ENCODE assay signal across 18 cellular contexts in genomic region chr11:104997288-104997687, GRCh38. TPM values are rescaled to one million over a fixed set of nuclear protein-coding genes. Genes with fewer than 3 reads are reported as not detected.
DNase-seq lines count a peak whose midpoint lies in the region; ATAC-seq, FAIRE-seq and TF ChIP-seq lines count a peak whose summit lies in the region.
"Had no signal": no experiment of that assay in that cellular context is flagged by ENCODE, and none has a peak within 500 bp of the region (broad histone marks: within the 10 kb centered on the region; RNA-seq: fewer than 3 reads in every experiment).

No MANE protein-coding gene starts in this region.

- no peaks in the 10 kb centered on the region for H3F3A ChIP-seq in SK-N-SH (replicated peaks; ENCODE audit: insufficient read depth)
- no peaks in the 10 kb centered on the region for H3F3A ChIP-seq in PC-3 (ENCODE audit: low read length, unreplicated experiment)

- BruUV-seq in PC-3 (replicated peaks; lab: Mats Ljungman, UMichigan) (no TSS peak), endothelial cell of umbilical vein (replicated peaks; lab: Mats Ljungman, UMichigan) (no TSS peak)

- H3K36me3 ChIP-seq in SK-N-SH (replicated peaks in 1 of 2; ENCODE audit: control insufficient read depth in 1 of 2, insufficient read depth in 2 of 2, low read length in 1 of 2) (no peaks in the 10 kb centered on the region), PC-3 (ENCODE audit: low read depth, low read length) (no peaks in the 10 kb centered on the region), endothelial cell of umbilical vein (ENCODE audit: control insufficient read depth in 2 of 2, extremely low read depth in 1 of 2, insufficient read depth in 2 of 2, low read length in 2 of 2) (no peaks in the 10 kb centered on the region), small intestine (ENCODE audit: control insufficient read depth in 2 of 2, insufficient read depth in 2 of 2, low read length in 2 of 2) (peaks cover 0 to 2% of the 10 kb centered on the region in 2 donors)
- H3K36me3 ChIP-seq: adrenal gland, esophagus squamous epithelium had no signal

- H3K9ac ChIP-seq in SK-N-SH (no peak overlapping the region), PC-3 (ENCODE audit: low read length) (no peak overlapping the region), endothelial cell of umbilical vein (replicated peaks; ENCODE audit: extremely low read depth, insufficient read depth, low read length) (no peak overlapping the region)

- H3K27ac Mint-ChIP-seq in natural killer cell: no peak overlapping the region
- H3K27ac Mint-ChIP-seq: activated CD4-positive, alpha-beta memory T cell treated with anti-CD3 and anti-CD28 coated beads for 36 hours; H9; memory B cell; stimulated activated naive CD8-positive, alpha-beta T cell treated with anti-CD3 and anti-CD28 coated beads, Interleukin-15, amount 100 ng/mL, for 72 hours had no signal

- no peaks in the 10 kb centered on the region for H4K20me1 ChIP-seq in SK-N-SH (ENCODE audit: insufficient read depth)
- H4K20me1 ChIP-seq in PC-3 (ENCODE audit: low read length): no peaks in the 10 kb centered on the region
- H4K20me1 ChIP-seq in endothelial cell of umbilical vein (replicated peaks; ENCODE audit: control insufficient read depth, extremely low read depth, insufficient read depth, low read length): no peaks in the 10 kb centered on the region

- H3K9me2 ChIP-seq in SK-N-SH: no peaks in the 10 kb centered on the region
- no peaks in the 10 kb centered on the region for H3K9me2 ChIP-seq in PC-3 (replicated peaks; ENCODE audit: low read length)

- CTCF ChIA-PET in SK-N-SH (lab: Yijun Ruan, JAX): interaction anchor here (1.0 kb wide), 1 partner anchor 388 kb away, joined by 3 read pairs; no protein-coding TSS in a partner anchor
- CTCF ChIA-PET in PC-3 (lab: Charles Lee): interaction anchor here (0.7 to 0.8 kb wide), 2 partner anchors 757 to 866 kb away, joined by 3 read pairs; no protein-coding TSS in a partner anchor
- CTCF ChIA-PET in endothelial cell of umbilical vein (lab: Charles Lee): interaction anchor here (1.0 to 1.7 kb wide), 4 partner anchors 9 to 866 kb away, joined by 3 to 5 read pairs (median 4); no protein-coding TSS in a partner anchor

- no peak for DNase-seq in SK-N-SH
- peak; percentile 71 for DNase-seq in PC-3
- DNase-seq in endothelial cell of umbilical vein (ENCODE audit: low read depth, low spot score): peak; percentile 1
- DNase-seq in small intestine: peak; percentile 21
- no peak for DNase-seq in DMS153 (lab: John Stamatoyannopoulos, UW)
- no peak for DNase-seq in natural killer cell
- no peak for DNase-seq in erythroblast (lab: John Stamatoyannopoulos, UW)
- DNase-seq: activated CD4-positive, alpha-beta memory T cell treated with anti-CD3 and anti-CD28 coated beads for 36 hours; adrenal gland; esophagus squamous epithelium; H9; NCI-H1694; stimulated activated naive CD8-positive, alpha-beta T cell treated with anti-CD3 and anti-CD28 coated beads, Interleukin-15, amount 100 ng/mL, for 72 hours had no signal

- H3K79me2 ChIP-seq in SK-N-SH (ENCODE audit: insufficient read depth) (no peaks in the 10 kb centered on the region), PC-3 (ENCODE audit: low read length) (no peaks in the 10 kb centered on the region), endothelial cell of umbilical vein (ENCODE audit: control insufficient read depth, insufficient read depth, low read length) (no peaks in the 10 kb centered on the region)

- no peak for TF ChIP-seq EP300 in SK-N-SH (IDR thresholded peaks at IDR 0.05; ENCODE audit: borderline replicate concordance in 1 of 2, low read depth in 1 of 2, low read length in 1 of 2)

- H3K9me3 ChIP-seq in SK-N-SH (no peaks in the 10 kb centered on the region), PC-3 (ENCODE audit: low read length) (no peaks in the 10 kb centered on the region), endothelial cell of umbilical vein (replicated peaks; ENCODE audit: control insufficient read depth, insufficient read depth, low read length) (no peaks in the 10 kb centered on the region), small intestine (ENCODE audit: control insufficient read depth, low read depth) (no peaks in the 10 kb centered on the region)
- H3K9me3 ChIP-seq: adrenal gland, esophagus squamous epithelium had no signal

- H3K4me2 ChIP-seq in SK-N-SH (no peak overlapping the region), PC-3 (ENCODE audit: low read length) (peak overlapping the region; percentile 36), endothelial cell of umbilical vein (ENCODE audit: insufficient read depth, low read length) (no peak overlapping the region)

- H3K27me3 ChIP-seq in SK-N-SH (ENCODE audit: insufficient read depth) (no peaks in the 10 kb centered on the region), PC-3 (ENCODE audit: low read length) (no peaks in the 10 kb centered on the region), endothelial cell of umbilical vein (ENCODE audit: control insufficient read depth in 2 of 2, insufficient read depth in 2 of 2, low read length in 2 of 2) (no peaks in the 10 kb centered on the region), small intestine (ENCODE audit: control insufficient read depth in 2 of 2, insufficient read depth in 2 of 2, low read length in 2 of 2) (no peaks in the 10 kb centered on the region)
- H3K27me3 ChIP-seq: adrenal gland, esophagus squamous epithelium had no signal

- WGBS in SK-N-SH (ENCODE audit: low lambda C conversion rate): 59% methylated on average over 6 of the region's 6 CpGs
- WGBS in small intestine, 3 donors: 58 to 78% (median 65%) methylated on average over 6 of the region's 6 CpGs

- H3K4me1 Mint-ChIP-seq in natural killer cell: peaks cover 7 to 19% of the 10 kb centered on the region in 2 donors
- H3K4me1 Mint-ChIP-seq: H9 had no signal

- H2AFZ ChIP-seq in SK-N-SH (ENCODE audit: low read depth) (no peak overlapping the region), PC-3 (ENCODE audit: low read length) (peak overlapping the region; percentile 22), endothelial cell of umbilical vein (ENCODE audit: low read depth, low read length) (no peak overlapping the region)

- POLR2A ChIA-PET in SK-N-SH (lab: Yijun Ruan, JAX) (no interaction called here), PC-3 (lab: Charles Lee; ENCODE audit: unreplicated experiment) (no interaction called here), endothelial cell of umbilical vein (lab: Charles Lee) (no interaction called here)

- H3K4me1 ChIP-seq in SK-N-SH (ENCODE audit: control insufficient read depth in 1 of 2, insufficient read depth in 2 of 2, low read depth in 1 of 2, low read length in 1 of 2) (no peaks in the 10 kb centered on the region), PC-3 (ENCODE audit: insufficient read depth, low read length) (no peaks in the 10 kb centered on the region), endothelial cell of umbilical vein (ENCODE audit: control insufficient read depth, extremely low read depth, insufficient read depth, low read length) (peaks cover 3% of the 10 kb centered on the region), small intestine (ENCODE audit: control insufficient read depth in 2 of 2, insufficient read depth in 1 of 2, low read depth in 1 of 2, low read length in 1 of 2) (no peaks in the 10 kb centered on the region)
- H3K4me1 ChIP-seq: adrenal gland, esophagus squamous epithelium had no signal

- intact Hi-C loops in PC-3 (cut with micrococcal nuclease): loop anchor here (5.0 kb wide), 2 partner anchors 205 to 865 kb away; no protein-coding TSS in a partner anchor
- intact Hi-C loops in endothelial cell of umbilical vein (cut with micrococcal nuclease): no loop called here
- intact Hi-C loops in natural killer cell (cut with micrococcal nuclease): no loop called here

- H3K27ac ChIP-seq in SK-N-SH (ENCODE audit: low read depth in 2 of 2, low read length in 1 of 2): no peak overlapping the region
- no peak overlapping the region for H3K27ac ChIP-seq in PC-3 (ENCODE audit: low read length)
- no peak overlapping the region for H3K27ac ChIP-seq in endothelial cell of umbilical vein (ENCODE audit: insufficient read depth, low read depth, low read length)
- no peak overlapping the region for H3K27ac ChIP-seq in small intestine (ENCODE audit: low read depth in 1 of 2, low read length in 1 of 2)
- H3K27ac ChIP-seq: adrenal gland, esophagus squamous epithelium had no signal

- H3K4me3 ChIP-seq in SK-N-SH (ENCODE audit: low read depth in 2 of 2, low read length in 1 of 2): no peak overlapping the region
- H3K4me3 ChIP-seq in PC-3 (ENCODE audit: low read length): no peak overlapping the region
- H3K4me3 ChIP-seq in endothelial cell of umbilical vein (replicated peaks in 1 of 3; ENCODE audit: insufficient read depth in 1 of 3, low read depth in 1 of 3, low read length in 3 of 3): no peak overlapping the region
- no peak overlapping the region for H3K4me3 ChIP-seq in small intestine (ENCODE audit: low read depth in 1 of 2, low read length in 2 of 2)
- H3K4me3 ChIP-seq: adrenal gland, esophagus squamous epithelium, K562 had no signal

- TF ChIP-seq POLR2A in endothelial cell of umbilical vein (IDR thresholded peaks at IDR 0.05; ENCODE audit: low read depth, low read length) (no peak), erythroblast (IDR thresholded peaks at IDR 0.05; ENCODE audit: low read length) (no peak)

- TF ChIP-seq RAD21 in SK-N-SH (IDR thresholded peaks at IDR 0.05; ENCODE audit: low read length): no peak; the same call in 1 of the 2 replicates

- no peaks in the 10 kb centered on the region for H3K9me3 Mint-ChIP-seq in natural killer cell
- H3K9me3 Mint-ChIP-seq: activated CD4-positive, alpha-beta memory T cell treated with anti-CD3 and anti-CD28 coated beads for 36 hours; H9; memory B cell had no signal

- H3K9me1 ChIP-seq in endothelial cell of umbilical vein (replicated peaks; ENCODE audit: control insufficient read depth, extremely low read depth, insufficient read depth, low read length): no peaks in the 10 kb centered on the region

- no peak overlapping the region for H3K4me3 Mint-ChIP-seq in natural killer cell
- H3K4me3 Mint-ChIP-seq: activated CD4-positive, alpha-beta memory T cell treated with anti-CD3 and anti-CD28 coated beads for 36 hours; H9; memory B cell; stimulated activated naive CD8-positive, alpha-beta T cell treated with anti-CD3 and anti-CD28 coated beads, Interleukin-15, amount 100 ng/mL, for 72 hours had no signal

- dilution Hi-C loops in endothelial cell of umbilical vein (cut with MboI; ENCODE audit: extremely low pct_ligation_motif_present, low sequenced_read_pairs): no loop called here

- H3K27me3 Mint-ChIP-seq in natural killer cell (ENCODE audit: low read depth in 2 of 2): no peaks in the 10 kb centered on the region
- H3K27me3 Mint-ChIP-seq: activated CD4-positive, alpha-beta memory T cell treated with anti-CD3 and anti-CD28 coated beads for 36 hours; memory B cell; stimulated activated naive CD8-positive, alpha-beta T cell treated with anti-CD3 and anti-CD28 coated beads, Interleukin-15, amount 100 ng/mL, for 72 hours had no signal

- ATAC-seq in SK-N-SH treated with all-trans-retinoic acid at 6 μM for 48 hours (no peak), PC-3 (peak; percentile 51; the same call in 1 of the 2 replicates), natural killer cell (no peak)
- ATAC-seq: K562; stimulated activated naive CD8-positive, alpha-beta T cell treated with anti-CD3 and anti-CD28 coated beads, Interleukin-15, amount 100 ng/mL, for 72 hours had no signal

- FAIRE-seq in endothelial cell of umbilical vein (lab: Jason Lieb, UNC) (no peak), small intestine (lab: Jason Lieb, UNC) (no peak)
- FAIRE-seq: colon, K562, urothelium cell line had no signal

- TF ChIP-seq CTCF in SK-N-SH (IDR thresholded peaks at IDR 0.05) (peak; percentile 17), PC-3 (conservative IDR thresholded peaks at IDR 0.05; ENCODE audit: low read depth, low read length) (peak; percentile 80), endothelial cell of umbilical vein (IDR thresholded peaks at IDR 0.05; ENCODE audit: extremely low read depth in 1 of 2, insufficient read depth in 1 of 2, low read depth in 1 of 2, low read length in 2 of 2) (no peak), natural killer cell (IDR thresholded peaks at IDR 0.05) (no peak)

- no peaks in the 10 kb centered on the region for H3K36me3 Mint-ChIP-seq in natural killer cell
- H3K36me3 Mint-ChIP-seq: activated CD4-positive, alpha-beta memory T cell treated with anti-CD3 and anti-CD28 coated beads for 36 hours; memory B cell had no signal

RNA-seq across cellular contexts. Expression of gene CASP5, which starts 25.7 kb away (rescaled TPM):
- polyA plus RNA-seq in SK-N-SH (2012; rRNA removed): not detected in 2 replicates
- not detected in 2 replicates for polyA plus RNA-seq in SK-N-SH (2012; cell fraction: cytosol; rRNA removed)
- polyA plus RNA-seq in SK-N-SH (2012; cell fraction: nucleus; rRNA removed): not detected in 2 replicates
- not detected in 2 replicates for total RNA-seq in PC-3 (2014; rRNA removed)
- not detected in 2 replicates for total RNA-seq in endothelial cell of umbilical vein
- not detected in 2 replicates for polyA plus RNA-seq in endothelial cell of umbilical vein
- not detected in 2 replicates for polyA plus RNA-seq in endothelial cell of umbilical vein (2011; cell fraction: cytosol; rRNA removed)
- polyA plus RNA-seq in endothelial cell of umbilical vein (2011; cell fraction: nucleus; rRNA removed): not detected in 2 replicates
- not detected in 2 replicates for polyA plus RNA-seq in endothelial cell of umbilical vein (2012)
- not detected in 2 replicates for polyA minus RNA-seq in endothelial cell of umbilical vein
- not detected for polyA minus RNA-seq in endothelial cell of umbilical vein (2011; cell fraction: cytosol; rRNA and poly(A)+ RNA removed)
- polyA minus RNA-seq in endothelial cell of umbilical vein (2011; cell fraction: nucleus; rRNA and poly(A)+ RNA removed): not detected in 2 replicates
- polyA plus RNA-seq in small intestine: 10 to 100 TPM in 1 of 3 donors, 1 to 10 TPM in 2; 4.7 to 15.1 (median 7.0) TPM
- total RNA-seq in natural killer cell: 1 to 10 TPM; 1.1 to 1.6 (median 1.3) TPM
- total RNA-seq: activated CD4-positive, alpha-beta memory T cell treated with anti-CD3 and anti-CD28 coated beads for 36 hours; H9; K562 had no signal
- polyA plus RNA-seq: K562 had no signal

RNA-seq across cellular contexts. Expression of gene CASP4, which starts 28.9 kb away (rescaled TPM):
- 9.1 and 13.6 TPM in 2 replicates for polyA plus RNA-seq in SK-N-SH (2012; rRNA removed)
- polyA plus RNA-seq in SK-N-SH (2012; cell fraction: cytosol; rRNA removed): 11.3 and 12.8 TPM in 2 replicates
- polyA plus RNA-seq in SK-N-SH (2012; cell fraction: nucleus; rRNA removed): 5.2 and 8.4 TPM in 2 replicates
- 38.5 and 40.9 TPM in 2 replicates for total RNA-seq in PC-3 (2014; rRNA removed)
- total RNA-seq in endothelial cell of umbilical vein: 77.4 and 83.1 TPM in 2 replicates
- polyA plus RNA-seq in endothelial cell of umbilical vein: 85.4 and 89.1 TPM in 2 replicates
- polyA plus RNA-seq in endothelial cell of umbilical vein (2011; cell fraction: cytosol; rRNA removed): 120 and 122 TPM in 2 replicates
- 81.4 and 150 TPM in 2 replicates for polyA plus RNA-seq in endothelial cell of umbilical vein (2011; cell fraction: nucleus; rRNA removed)
- polyA plus RNA-seq in endothelial cell of umbilical vein (2012): 116 and 155 TPM in 2 replicates
- polyA minus RNA-seq in endothelial cell of umbilical vein: 74.2 and 79.6 TPM in 2 replicates
- polyA minus RNA-seq in endothelial cell of umbilical vein (2011; cell fraction: cytosol; rRNA and poly(A)+ RNA removed): 25.9 TPM
- 46.5 and 57.4 TPM in 2 replicates for polyA minus RNA-seq in endothelial cell of umbilical vein (2011; cell fraction: nucleus; rRNA and poly(A)+ RNA removed)
- polyA plus RNA-seq in small intestine: 100 to 1,000 TPM in 1 of 3 donors, 10 to 100 TPM in 2; 82.8 to 113 (median 86.8) TPM
- total RNA-seq in natural killer cell: 100 to 1,000 TPM; 132 to 156 (median 149) TPM
- total RNA-seq: H9 had no signal

RNA-seq across cellular contexts. Expression of gene CASP1, which starts 37.7 kb away (rescaled TPM):
- 0.06 TPM in 1 of 2 replicates, not detected in the other for polyA plus RNA-seq in SK-N-SH (2012; rRNA removed)
- polyA plus RNA-seq in SK-N-SH (2012; cell fraction: cytosol; rRNA removed): 0.03 and 0.04 TPM in 2 replicates
- polyA plus RNA-seq in SK-N-SH (2012; cell fraction: nucleus; rRNA removed): 0.05 TPM in 1 of 2 replicates, not detected in the other
- 0.33 TPM in 1 of 2 replicates, not detected in the other for total RNA-seq in PC-3 (2014; rRNA removed)
- total RNA-seq in endothelial cell of umbilical vein: 6.2 and 12.4 TPM in 2 replicates
- polyA plus RNA-seq in endothelial cell of umbilical vein: 1.4 and 1.8 TPM in 2 replicates
- 1.4 and 1.8 TPM in 2 replicates for polyA plus RNA-seq in endothelial cell of umbilical vein (2011; cell fraction: cytosol; rRNA removed)
- 2.8 and 3.1 TPM in 2 replicates for polyA plus RNA-seq in endothelial cell of umbilical vein (2011; cell fraction: nucleus; rRNA removed)
- 10.7 and 11.9 TPM in 2 replicates for polyA plus RNA-seq in endothelial cell of umbilical vein (2012)
- 1.3 and 1.5 TPM in 2 replicates for polyA minus RNA-seq in endothelial cell of umbilical vein
- polyA minus RNA-seq in endothelial cell of umbilical vein (2011; cell fraction: cytosol; rRNA and poly(A)+ RNA removed): 11.9 TPM
- 2.5 TPM in 2 replicates for polyA minus RNA-seq in endothelial cell of umbilical vein (2011; cell fraction: nucleus; rRNA and poly(A)+ RNA removed)
- 100 to 1,000 TPM in 2 of 3 donors, 10 to 100 TPM in 1; 69.3 to 392 (median 102) TPM for polyA plus RNA-seq in small intestine
- 100 to 1,000 TPM in 1 of 3 donors, 10 to 100 TPM in 2; 89.3 to 117 (median 93.8) TPM for total RNA-seq in natural killer cell
- total RNA-seq: H9, K562 had no signal
- polyA plus RNA-seq: K562 had no signal

RNA-seq across cellular contexts. Expression of gene CARD16, which starts 47.8 kb away (rescaled TPM):
- polyA plus RNA-seq in SK-N-SH (2012; rRNA removed) (not detected in 2 replicates), endothelial cell of umbilical vein (22.3 and 26.8 TPM in 2 replicates), small intestine (100 to 1,000 TPM in 1 of 3 donors, 10 to 100 TPM in 2; 67.3 to 145 (median 73.8) TPM)
- polyA plus RNA-seq in SK-N-SH (2012; cell fraction: cytosol; rRNA removed): 0.12 TPM in 1 of 2 replicates, not detected in the other
- not detected in 2 replicates for polyA plus RNA-seq in SK-N-SH (2012; cell fraction: nucleus; rRNA removed)
- total RNA-seq in PC-3 (2014; rRNA removed) (not detected in 2 replicates), endothelial cell of umbilical vein (68.7 and 76.6 TPM in 2 replicates), natural killer cell (100 to 1,000 TPM in 2 of 3 donors, 10 to 100 TPM in 1; 54.7 to 113 (median 110) TPM)
- polyA plus RNA-seq in endothelial cell of umbilical vein (2011; cell fraction: cytosol; rRNA removed): 34.8 and 40.9 TPM in 2 replicates
- polyA plus RNA-seq in endothelial cell of umbilical vein (2011; cell fraction: nucleus; rRNA removed): 10.7 and 12.3 TPM in 2 replicates
- polyA plus RNA-seq in endothelial cell of umbilical vein (2012): 139 and 144 TPM in 2 replicates
- 5.1 and 15.9 TPM in 2 replicates for polyA minus RNA-seq in endothelial cell of umbilical vein
- 16.2 TPM for polyA minus RNA-seq in endothelial cell of umbilical vein (2011; cell fraction: cytosol; rRNA and poly(A)+ RNA removed)
- polyA minus RNA-seq in endothelial cell of umbilical vein (2011; cell fraction: nucleus; rRNA and poly(A)+ RNA removed): 11.6 and 12.7 TPM in 2 replicates
- total RNA-seq: H9 had no signal
- polyA plus RNA-seq: K562 had no signal

Comparison
In these comparisons a context has a peak if more than half of its experiments do, and no peak if none do; other contexts are left out.
1. DNase-seq: peak in PC-3 (single experiment), endothelial cell of umbilical vein (single experiment) and small intestine (single experiment); none in SK-N-SH (single experiment), DMS153 (single experiment), natural killer cell (single experiment) and erythroblast (0 of 2).
2. CTCF ChIP-seq: peak in SK-N-SH (single experiment) and PC-3 (single experiment); none in endothelial cell of umbilical vein (0 of 2) and natural killer cell (single experiment).